8 cellular contexts compared by ENCODE assay signal in the genomic region with DNA sequence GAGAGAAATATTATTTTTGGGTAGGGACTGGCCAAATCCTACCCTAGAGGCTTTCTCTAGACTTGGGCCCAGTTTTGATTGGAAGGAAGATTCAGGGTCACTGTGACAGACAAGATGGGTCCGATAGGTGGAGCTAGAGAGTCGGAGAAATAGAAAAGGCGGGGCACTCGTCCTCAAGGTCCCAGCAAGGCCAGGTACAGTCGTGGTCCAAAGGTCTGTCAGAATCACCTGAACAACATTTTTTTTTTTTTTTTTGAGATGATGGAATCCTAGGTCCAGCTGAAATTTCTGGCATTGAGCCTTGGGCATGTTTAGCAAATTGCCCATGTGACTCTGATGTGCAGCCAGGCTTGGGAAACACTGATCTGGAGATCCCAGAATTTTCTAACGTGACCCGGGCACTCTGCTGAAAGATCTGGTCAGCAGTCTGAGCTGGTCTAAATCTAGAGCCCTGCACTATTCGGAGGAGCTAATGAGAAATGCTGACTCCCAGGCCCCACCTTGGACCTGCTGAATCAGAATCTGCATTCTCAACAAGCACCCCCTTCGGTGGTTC. TPM values are rescaled to one million over a fixed set of nuclear protein-coding genes. Genes with fewer than 3 reads are reported as not detected.
DNase-seq lines count a peak whose midpoint lies in the region; ATAC-seq and TF ChIP-seq lines count a peak whose summit lies in the region.

No MANE protein-coding gene starts in this region.

- ATAC-seq in GM19023 (IDR thresholded peaks at IDR 0.05; ENCODE audit: unreplicated experiment) (peak; percentile 78), HG03135 (IDR thresholded peaks at IDR 0.05; ENCODE audit: unreplicated experiment) (peak; percentile 69), lower lobe of right lung (peak; percentile 67 to 78)
- ATAC-seq in central memory CD8-positive, alpha-beta T cell (replicated peaks; ENCODE audit: extremely low read depth, poor library complexity, severe bottlenecking) = peak; percentile 70

- H3K4me1 ChIP-seq in lower lobe of right lung = peaks cover 27% of the 10 kb centered on the region

- no peak overlapping the region for H3K4me3 ChIP-seq in lower lobe of right lung

- H3K36me3 Mint-ChIP-seq in central memory CD8-positive, alpha-beta T cell (ENCODE audit: insufficient read depth) = no peaks in the 10 kb centered on the region

- H3K4me3 Mint-ChIP-seq in central memory CD8-positive, alpha-beta T cell = no peak overlapping the region

- H3K27me3 ChIP-seq in lower lobe of right lung (ENCODE audit: low read depth) = peaks cover 4% of the 10 kb centered on the region

- intact Hi-C loops in lower lobe of right lung (cut with DNase I) = no loop called here

- H3K4me1 Mint-ChIP-seq in central memory CD8-positive, alpha-beta T cell = peaks cover 11% of the 10 kb centered on the region

- no peaks in the 10 kb centered on the region for H3K36me3 ChIP-seq in lower lobe of right lung

- H3K27ac Mint-ChIP-seq in central memory CD8-positive, alpha-beta T cell (ENCODE audit: low read depth) = no peak overlapping the region

- peaks cover 5% of the 10 kb centered on the region for H3K27me3 Mint-ChIP-seq in central memory CD8-positive, alpha-beta T cell

- no peaks in the 10 kb centered on the region for H3K9me3 Mint-ChIP-seq in central memory CD8-positive, alpha-beta T cell

- TF ChIP-seq CTCF in lower lobe of right lung (IDR thresholded peaks at IDR 0.05) = peak; percentile 71

- peak; percentile 80 for DNase-seq in AG20443 (ENCODE audit: low spot score)
- DNase-seq in NCI-H345 (lab: John Stamatoyannopoulos, UW) = peak; percentile 75
- DNase-seq in activated CD4-positive, CD25-positive, alpha-beta regulatory T cell treated with anti-CD3 and anti-CD28 coated beads, Interleukin-2, amount 50 U/mL, for 16 hours (ENCODE audit: low read depth, low spot score) = peak; percentile 16
- DNase-seq in central memory CD8-positive, alpha-beta T cell (ENCODE audit: low spot score in 2 of 2) = peak; percentile 48 to 51
- no peak for DNase-seq in lower lobe of right lung
- peak; percentile 24 to 37 for DNase-seq in stimulated activated CD8-positive, alpha-beta memory T cell treated with anti-CD3 and anti-CD28 coated beads, Interleukin-2, amount 100 ng/mL, for 1 hour (ENCODE audit: low read depth in 2 of 2)

- H3K9me3 ChIP-seq in lower lobe of right lung = no peaks in the 10 kb centered on the region

- H3K27ac ChIP-seq in lower lobe of right lung = no peak overlapping the region

RNA-seq across cellular contexts. Expression of gene NTSR2, which starts 23.0 kb away (rescaled TPM):
- not detected for total RNA-seq in lower lobe of right lung

RNA-seq across cellular contexts. Expression of gene LPIN1, which starts 53.4 kb away (rescaled TPM):
- 52.7 TPM for total RNA-seq in lower lobe of right lung
